ENCODE assay signal across 8 cellular contexts in genomic region chr2:38375711-38376345, GRCh38. TPM values are rescaled to one million over a fixed set of nuclear protein-coding genes. Genes with fewer than 3 reads are reported as not detected.
DNase-seq lines count a peak whose midpoint lies in the region; ATAC-seq and TF ChIP-seq lines count a peak whose summit lies in the region.

No MANE protein-coding gene starts in this region.

- H3K4me1 Mint-ChIP-seq in WTC11 (peaks cover 48% of the 10 kb centered on the region), progenitor cell of endocrine pancreas (ENCODE audit: low read depth) (peaks cover 36% of the 10 kb centered on the region)

- ATAC-seq in GM21737 (IDR thresholded peaks at IDR 0.05; ENCODE audit: unreplicated experiment) = peak; percentile 27
- peak; percentile 4; the same call in 1 of the 2 replicates for ATAC-seq in WTC11
- no peak for ATAC-seq in foreskin keratinocyte
- no peak for ATAC-seq in GM19351 (IDR thresholded peaks at IDR 0.05; ENCODE audit: unreplicated experiment)

- H3K27me3 Mint-ChIP-seq in WTC11 (ENCODE audit: low read depth) (no peaks in the 10 kb centered on the region), progenitor cell of endocrine pancreas (peaks cover 2% of the 10 kb centered on the region)

- H3K36me3 Mint-ChIP-seq in WTC11 (no peaks in the 10 kb centered on the region), progenitor cell of endocrine pancreas (ENCODE audit: insufficient read depth) (no peaks in the 10 kb centered on the region)

- H3K27ac ChIP-seq in foreskin keratinocyte = peak overlapping the region; percentile 97

- peak overlapping the region; percentile 87 for H3K4me3 Mint-ChIP-seq in WTC11
- peak overlapping the region; percentile 85 for H3K4me3 Mint-ChIP-seq in progenitor cell of endocrine pancreas (ENCODE audit: low read depth)

- in situ Hi-C loops in ACHN (cut with HindIII; ENCODE audit: low pct_ligation_motif_present, low pct_unique_long_range_greater_than_20kb, low sequenced_read_pairs) = no loop called here

- peak overlapping the region; percentile 37; the same call in 1 of the 2 replicates for H3K27ac Mint-ChIP-seq in WTC11
- peak overlapping the region; percentile 95 for H3K27ac Mint-ChIP-seq in progenitor cell of endocrine pancreas

- CTCF ChIA-PET in WTC11 (lab: Charles Lee) = interaction anchor here (0.6 to 4.6 kb wide), 18 partner anchors 9 to 143 kb away, joined by 3 to 47 read pairs (median 4); no protein-coding TSS in a partner anchor

- POLR2A ChIA-PET in WTC11 (lab: Charles Lee) = interaction anchor here (0.6 to 1.6 kb wide), 5 partner anchors 36 to 132 kb away, joined by 3 to 7 read pairs (median 5); no protein-coding TSS in a partner anchor

- DNase-seq in ACHN (peak; percentile 29), WTC11 (ENCODE audit: low spot score) (peak; percentile 41), foreskin keratinocyte (no peak), progenitor cell of endocrine pancreas (ENCODE audit: low spot score, unreplicated experiment) (no peak), SK-N-DZ (ENCODE audit: low spot score) (no peak), NOMO-1 treated with dmso at 0.1 percent for 144 hours (lab: John Stamatoyannopoulos, UW; ENCODE audit: unreplicated experiment) (no peak)

- H3K27me3 ChIP-seq in foreskin keratinocyte = no peaks in the 10 kb centered on the region

- H3K9me3 Mint-ChIP-seq in WTC11 (no peaks in the 10 kb centered on the region), progenitor cell of endocrine pancreas (ENCODE audit: low read depth) (no peaks in the 10 kb centered on the region)

- TF ChIP-seq CTCF in WTC11 (IDR thresholded peaks at IDR 0.05) = no peak
- peak; percentile 22 for TF ChIP-seq CTCF in foreskin keratinocyte (conservative IDR thresholded peaks at IDR 0.05)
- TF ChIP-seq CTCF in progenitor cell of endocrine pancreas (IDR thresholded peaks at IDR 0.05; ENCODE audit: unreplicated experiment) = no peak

- H3K4me1 ChIP-seq in foreskin keratinocyte = peaks cover 21% of the 10 kb centered on the region

TF ChIP-seq in WTC11, 78 proteins besides CTCF, POLR2A, EP300 and RAD21:
- no peak for TF ChIP-seq SOX15 (CRISPR knock-in tag; IDR thresholded peaks at IDR 0.05)
- TF ChIP-seq PRRX2 (CRISPR knock-in tag; IDR thresholded peaks at IDR 0.05) = no peak
- TF ChIP-seq NR2C2 (CRISPR knock-in tag; IDR thresholded peaks at IDR 0.05) = no peak
- no peak for TF ChIP-seq ELF4 (CRISPR knock-in tag; IDR thresholded peaks at IDR 0.05; ENCODE audit: low read depth)
- no peak for TF ChIP-seq MYBL2 (CRISPR knock-in tag; IDR thresholded peaks at IDR 0.05)
- TF ChIP-seq TP53 (CRISPR knock-in tag; IDR thresholded peaks at IDR 0.05) = no peak
- no peak for TF ChIP-seq FOXP4 (CRISPR knock-in tag; IDR thresholded peaks at IDR 0.05)
- no peak for TF ChIP-seq FOXJ3 (CRISPR knock-in tag; IDR thresholded peaks at IDR 0.05; ENCODE audit: borderline replicate concordance)
- no peak for TF ChIP-seq OVOL2 (CRISPR knock-in tag; IDR thresholded peaks at IDR 0.05; ENCODE audit: borderline replicate concordance)
- no peak for TF ChIP-seq NR1H2 (CRISPR knock-in tag; IDR thresholded peaks at IDR 0.05)
- no peak for TF ChIP-seq NFATC4 (CRISPR knock-in tag; IDR thresholded peaks at IDR 0.05)
- no peak for TF ChIP-seq ZNF317 (CRISPR knock-in tag; IDR thresholded peaks at IDR 0.05; ENCODE audit: borderline replicate concordance, low read depth)
- no peak for TF ChIP-seq ATF3 (CRISPR knock-in tag; conservative IDR thresholded peaks at IDR 0.05)
- TF ChIP-seq ZNF232 (CRISPR knock-in tag; IDR thresholded peaks at IDR 0.05) = no peak
- no peak for TF ChIP-seq ZNF425 (CRISPR knock-in tag; conservative IDR thresholded peaks at IDR 0.05)

RNA-seq across cellular contexts. Expression of gene ATL2, which starts 1.2 kb away (rescaled TPM):
- 81.3 to 90.5 TPM (median 88.7 TPM) in 3 replicates for total RNA-seq in WTC11 (2021)
- 51.2 and 62.0 TPM in 2 replicates for total RNA-seq in foreskin keratinocyte
- polyA plus RNA-seq in foreskin keratinocyte = 13.1 and 17.6 TPM in 2 replicates
- total RNA-seq in progenitor cell of endocrine pancreas = 56.0 and 62.7 TPM in 2 replicates
- 112 and 134 TPM in 2 replicates for polyA plus RNA-seq in SK-N-DZ (2014; cell fraction: cytosol; rRNA removed)
- 179 and 241 TPM in 2 replicates for polyA plus RNA-seq in SK-N-DZ (2014; cell fraction: nucleus; rRNA removed)

Comparison
In these comparisons a context has a peak if more than half of its experiments do, and no peak if none do; other contexts are left out.
1. DNase-seq: peak in ACHN (single experiment) and WTC11 (single experiment); none in foreskin keratinocyte (0 of 2), progenitor cell of endocrine pancreas (single experiment), SK-N-DZ (single experiment) and NOMO-1 treated with dmso at 0.1 percent for 144 hours (single experiment).
2. ATAC-seq: peak in GM21737 (single experiment) and WTC11 (single experiment); none in foreskin keratinocyte (single experiment) and GM19351 (single experiment).